9 cellular contexts compared by ENCODE assay signal in the genomic region with DNA sequence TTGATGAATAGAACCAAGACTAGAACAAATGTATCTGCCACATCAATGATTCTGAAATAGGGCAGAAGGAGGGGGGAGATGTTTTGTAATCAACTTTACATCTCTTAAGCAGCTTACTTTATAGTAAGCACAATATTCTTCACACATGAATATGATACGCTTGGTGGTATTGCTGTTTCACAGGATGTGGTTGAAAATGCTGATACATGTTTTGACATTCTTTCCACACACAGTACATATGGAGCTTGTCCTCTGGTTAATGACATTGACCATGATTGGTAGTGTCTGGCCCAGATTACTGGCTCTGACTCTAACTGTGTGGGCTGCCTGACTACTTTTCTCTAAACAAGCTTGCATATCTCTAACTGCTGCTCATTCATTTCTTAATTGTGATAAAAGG.
DNase-seq lines count a peak whose midpoint lies in the region; ATAC-seq and TF ChIP-seq lines count a peak whose summit lies in the region.
"Had no signal": no experiment of that assay in that cellular context is flagged by ENCODE, and none has a peak within 500 bp of the region (broad histone marks: within the 10 kb centered on the region; RNA-seq: fewer than 3 reads in every experiment).

No MANE protein-coding gene starts in this region.

- no peaks in the 10 kb centered on the region for H3K9me3 Mint-ChIP-seq in central memory CD8-positive, alpha-beta T cell

- WGBS in psoas muscle, 3 donors: 56 to 83% (median 71%) methylated on average over 1 of the region's 1 CpG

- ATAC-seq in GM19395 (IDR thresholded peaks at IDR 0.05; ENCODE audit: unreplicated experiment) (peak; percentile 85), HG03565 (IDR thresholded peaks at IDR 0.05; ENCODE audit: unreplicated experiment) (peak; percentile 69), psoas muscle (peak in 2 of 4 donors; percentile 21 to 23)
- peak; percentile 88 for ATAC-seq in central memory CD8-positive, alpha-beta T cell (replicated peaks; ENCODE audit: extremely low read depth, poor library complexity, severe bottlenecking)
- ATAC-seq: body of pancreas had no signal

- peak; percentile 52 for DNase-seq in AML-193 (lab: John Stamatoyannopoulos, UW)
- DNase-seq in central memory CD8-positive, alpha-beta T cell (ENCODE audit: low spot score in 2 of 2): peak in 1 of 2 donors; percentile 51
- no peak for DNase-seq in psoas muscle
- no peak for DNase-seq in HUDEP-2 (lab: John Stamatoyannopoulos, UW; ENCODE audit: unreplicated experiment in 76 of 76)
- no peak for DNase-seq in NCI-H2196 treated with DMSO at 0.1 percent for 48 hours (lab: John Stamatoyannopoulos, UW; ENCODE audit: unreplicated experiment)
- DNase-seq in osteoblast (ENCODE audit: insufficient read length, low spot score, missing footprints): no peak

- H3K4me1 ChIP-seq in psoas muscle (peaks cover 64% of the 10 kb centered on the region), osteoblast (ENCODE audit: insufficient read depth, low read length) (peaks cover 38% of the 10 kb centered on the region)

- H3K27ac ChIP-seq in psoas muscle (peak overlapping the region; percentile 87), osteoblast (ENCODE audit: low read depth, low read length) (no peak overlapping the region)

- H3K27me3 ChIP-seq in psoas muscle (ENCODE audit: insufficient read depth in 3 of 3, low read length in 2 of 3): no peaks in the 10 kb centered on the region
- no peaks in the 10 kb centered on the region for H3K27me3 ChIP-seq in osteoblast (ENCODE audit: insufficient read depth, low read length)
- H3K27me3 ChIP-seq: body of pancreas had no signal

- H4K20me1 ChIP-seq in osteoblast (ENCODE audit: insufficient read depth, low read length): no peaks in the 10 kb centered on the region

- peaks cover 68% of the 10 kb centered on the region for H3K4me1 Mint-ChIP-seq in central memory CD8-positive, alpha-beta T cell

- TF ChIP-seq CTCF in psoas muscle (IDR thresholded peaks at IDR 0.05): no peak
- TF ChIP-seq CTCF in osteoblast (IDR thresholded peaks at IDR 0.05; ENCODE audit: extremely low read depth, low read depth, low read length): no peak

- H3K27me3 Mint-ChIP-seq in central memory CD8-positive, alpha-beta T cell: no peaks in the 10 kb centered on the region

- H3K4me3 Mint-ChIP-seq in central memory CD8-positive, alpha-beta T cell: peak overlapping the region; percentile 55

- H2AFZ ChIP-seq in osteoblast (ENCODE audit: low read length): no peak overlapping the region

- intact Hi-C loops in psoas muscle (cut with DNase I): no loop called here

- peaks cover 75% of the 10 kb centered on the region for H3K79me2 ChIP-seq in osteoblast (ENCODE audit: insufficient read depth, low read length)

- no peak overlapping the region for H3K4me3 ChIP-seq in psoas muscle
- H3K4me3 ChIP-seq in osteoblast (ENCODE audit: insufficient read depth, low read length): no peak overlapping the region
- H3K4me3 ChIP-seq: body of pancreas had no signal

- peaks cover 0 to 8% of the 10 kb centered on the region in 2 donors for H3K36me3 ChIP-seq in psoas muscle (ENCODE audit: insufficient read depth in 1 of 2, low read depth in 1 of 2)
- no peaks in the 10 kb centered on the region for H3K36me3 ChIP-seq in osteoblast (ENCODE audit: insufficient read depth, low read length)

- H3K36me3 Mint-ChIP-seq in central memory CD8-positive, alpha-beta T cell (ENCODE audit: insufficient read depth): peaks cover 22% of the 10 kb centered on the region

- no peaks in the 10 kb centered on the region for H3K9me3 ChIP-seq in psoas muscle
- H3K9me3 ChIP-seq in osteoblast (ENCODE audit: low read depth, low read length): no peaks in the 10 kb centered on the region
- H3K9me3 ChIP-seq: body of pancreas had no signal

- peak overlapping the region; percentile 88 for H3K27ac Mint-ChIP-seq in central memory CD8-positive, alpha-beta T cell (ENCODE audit: low read depth)

- H3K4me2 ChIP-seq in osteoblast (ENCODE audit: insufficient read depth, low read length): no peak overlapping the region

Comparison
In these comparisons a context has a peak if more than half of its experiments do, and no peak if none do; other contexts are left out.
1. DNase-seq: peak in AML-193 (2 of 2); none in psoas muscle (0 of 2), HUDEP-2 (0 of 76), NCI-H2196 treated with DMSO at 0.1 percent for 48 hours (single experiment) and osteoblast (single experiment).